ENCODE assay signal across 26 cellular contexts in genomic region chr17:33277436-33278100, GRCh38. TPM values are rescaled to one million over a fixed set of nuclear protein-coding genes. Genes with fewer than 3 reads are reported as not detected.
DNase-seq lines count a peak whose midpoint lies in the region; TF ChIP-seq lines count a peak whose summit lies in the region.
"Had no signal": no experiment of that assay in that cellular context is flagged by ENCODE, and none has a peak within 500 bp of the region (broad histone marks: within the 10 kb centered on the region; RNA-seq: fewer than 3 reads in every experiment).

No MANE protein-coding gene starts in this region.

- no peaks in the 10 kb centered on the region for H3K36me3 Mint-ChIP-seq in CD8-positive, alpha-beta memory T cell
- H3K36me3 Mint-ChIP-seq: activated CD4-positive, alpha-beta memory T cell treated with anti-CD3 and anti-CD28 coated beads for 36 hours; activated naive CD8-positive, alpha-beta T cell; brain had no signal

- peaks cover 12% of the 10 kb centered on the region for H3K4me1 ChIP-seq in GM23248 (ENCODE audit: insufficient read depth)
- H3K4me1 ChIP-seq in colonic mucosa = no peaks in the 10 kb centered on the region
- H3K4me1 ChIP-seq in CD8-positive, alpha-beta memory T cell (ENCODE audit: insufficient read depth, low read length) = no peaks in the 10 kb centered on the region
- H3K4me1 ChIP-seq: lower lobe of right lung had no signal

- CTCF ChIA-PET in CD8-positive, alpha-beta memory T cell (lab: Charles Lee) = no interaction called here

- peak overlapping the region in 1 of 8 donors; percentile 16 for H3K27ac Mint-ChIP-seq in CD8-positive, alpha-beta memory T cell
- H3K27ac Mint-ChIP-seq: activated CD4-positive, alpha-beta memory T cell treated with anti-CD3 and anti-CD28 coated beads for 36 hours; activated naive CD8-positive, alpha-beta T cell; brain had no signal

- H3K9me3 ChIP-seq in GM23248 (ENCODE audit: low read depth) (no peaks in the 10 kb centered on the region), colonic mucosa (no peaks in the 10 kb centered on the region)
- H3K9me3 ChIP-seq in CD8-positive, alpha-beta memory T cell (ENCODE audit: low read length) = no peaks in the 10 kb centered on the region
- H3K9me3 ChIP-seq: lower lobe of right lung, MG63 had no signal

- H3K4me2 ChIP-seq in GM23248 (ENCODE audit: unreplicated experiment) = peak overlapping the region; percentile 12

- 0 out of 2 replicates have a peak, but pooled peaks cover 5% of the 10 kb centered on the region for H3K27me3 ChIP-seq in GM23248 (replicated peaks; ENCODE audit: insufficient read depth)
- no peaks in the 10 kb centered on the region for H3K27me3 ChIP-seq in colonic mucosa
- H3K27me3 ChIP-seq in CD8-positive, alpha-beta memory T cell (ENCODE audit: insufficient read depth, low read length, poor library complexity, severe bottlenecking) = no peaks in the 10 kb centered on the region
- H3K27me3 ChIP-seq: MG63 had no signal

- no peaks in the 10 kb centered on the region for H3K9me2 ChIP-seq in GM23248 (ENCODE audit: insufficient read depth)

- H3K4me3 ChIP-seq in GM23248 (no peak overlapping the region), colonic mucosa (no peak overlapping the region)
- no peak overlapping the region for H3K4me3 ChIP-seq in CD8-positive, alpha-beta memory T cell (ENCODE audit: low read length)
- H3K4me3 ChIP-seq: lower lobe of right lung, MG63 had no signal

- no peaks in the 10 kb centered on the region for H4K20me1 ChIP-seq in GM23248 (ENCODE audit: insufficient read depth)

- in situ Hi-C loops in GM23248 (cut with MboI) = no loop called here

- POLR2A ChIA-PET in CD8-positive, alpha-beta memory T cell (lab: Charles Lee) = no interaction called here

- H3K9me3 Mint-ChIP-seq in CD8-positive, alpha-beta memory T cell = no peaks in the 10 kb centered on the region
- H3K9me3 Mint-ChIP-seq: activated CD4-positive, alpha-beta memory T cell treated with anti-CD3 and anti-CD28 coated beads for 36 hours had no signal

- no peaks in the 10 kb centered on the region for H3K4me1 Mint-ChIP-seq in CD8-positive, alpha-beta memory T cell
- H3K4me1 Mint-ChIP-seq: brain had no signal

- TF ChIP-seq CTCF in colonic mucosa (IDR thresholded peaks at IDR 0.05) = no peak

- H3K27ac ChIP-seq in GM23248 (no peak overlapping the region), colonic mucosa (no peak overlapping the region)
- H3K27ac ChIP-seq in CD8-positive, alpha-beta memory T cell (ENCODE audit: low read depth, low read length) = no peak overlapping the region
- H3K27ac ChIP-seq: lower lobe of right lung had no signal

- H3F3A ChIP-seq in GM23248 (ENCODE audit: insufficient read depth) = peaks cover 16% of the 10 kb centered on the region; the same call in 1 of the 2 replicates

- H3K79me2 ChIP-seq in GM23248 (ENCODE audit: insufficient read depth) = no peaks in the 10 kb centered on the region

- H3K27me3 Mint-ChIP-seq in CD8-positive, alpha-beta memory T cell = peaks cover 20 to 37% of the 10 kb centered on the region in 2 donors

- H3K4me3 Mint-ChIP-seq in CD8-positive, alpha-beta memory T cell = no peak overlapping the region
- H3K4me3 Mint-ChIP-seq: activated CD4-positive, alpha-beta memory T cell treated with anti-CD3 and anti-CD28 coated beads for 36 hours; activated naive CD8-positive, alpha-beta T cell; brain had no signal

- DNase-seq in GM23248 (peak; percentile 51), astrocyte of the hippocampus (ENCODE audit: low read depth, low spot score) (peak; percentile 22), kidney tubule cell (ENCODE audit: low spot score) (peak; percentile 44), renal cortical epithelial cell (ENCODE audit: low read depth) (peak; percentile 75), DMS53 (lab: John Stamatoyannopoulos, UW) (no peak), colonic mucosa (no peak), NCI-H524 treated with DMSO at 0.1 percent for 48 hours (lab: John Stamatoyannopoulos, UW) (no peak)
- DNase-seq in CD8-positive, alpha-beta memory T cell = no peak
- DNase-seq: ACHN; activated CD4-positive, alpha-beta memory T cell treated with anti-CD3 and anti-CD28 coated beads for 36 hours; activated CD8-positive, alpha-beta memory T cell treated with anti-CD3 and anti-CD28 coated beads, Interleukin-2, amount 50 U/mL, for 48 hours; C1 segment of cervical spinal cord; effector CD4-positive, alpha-beta T cell; kidney; lower lobe of right lung; MG63; NCI-H1417; NCI-H2081 treated with DMSO at 0.1 percent for 48 hours; NCI-H345; SHP77; stimulated activated naive CD8-positive, alpha-beta T cell treated with anti-CD3 and anti-CD28 coated beads, Interleukin-15, Interleukin-2, amounts not matched to agents 100 U/mL and 50 U/mL, for 24 hours had no signal

- peak overlapping the region; percentile 52; the same call in 1 of the 2 replicates for H2AFZ ChIP-seq in GM23248

- H3K36me3 ChIP-seq in GM23248 (ENCODE audit: low read depth) = no peaks in the 10 kb centered on the region
- no peaks in the 10 kb centered on the region for H3K36me3 ChIP-seq in colonic mucosa
- H3K36me3 ChIP-seq in CD8-positive, alpha-beta memory T cell (ENCODE audit: insufficient read depth, low read length) = no peaks in the 10 kb centered on the region
- H3K36me3 ChIP-seq: lower lobe of right lung, MG63 had no signal

- 23 to 31% methylated on average over 10 of the region's 10 CpGs for WGBS in GM23248 (ENCODE audit: low coverage in 1 of 2, low lambda C conversion rate in 2 of 2, missing lambda C conversion rate in 2 of 2), 2 experiments

- intact Hi-C loops in colonic mucosa (cut with DNase I) = no loop called here

- H3K9ac ChIP-seq in GM23248 = no peak overlapping the region
- H3K9ac ChIP-seq in colonic mucosa (ENCODE audit: low read depth in 2 of 2, low read length in 2 of 2) = no peak overlapping the region

RNA-seq across cellular contexts. Expression of gene ASIC2, which starts 15.5 kb away (rescaled TPM):
- total RNA-seq in GM23248 (2014; rRNA removed; shearing (Covaris generic)) = under 0.01 TPM in 1 of 2 replicates, not detected in the other
- not detected in 2 replicates for polyA plus RNA-seq in GM23248 (2016; fragmentation: Nextera tagmentation; extraction: Ambion mirVana)
- total RNA-seq in renal cortical epithelial cell (2.1 and 13.6 TPM in 2 replicates), colonic mucosa (1 to 10 TPM in 1 of 2 donors, under 1 TPM in 1; 0.48 to 1.3 TPM)
- not detected for total RNA-seq in CD8-positive, alpha-beta memory T cell
- not detected for polyA plus RNA-seq in CD8-positive, alpha-beta memory T cell
- total RNA-seq: activated CD4-positive, alpha-beta memory T cell treated with anti-CD3 and anti-CD28 coated beads for 36 hours; chondrocyte; esophagus mucosa; lower lobe of right lung; osteoblast had no signal

Comparison
In these comparisons a context has a peak if more than half of its experiments do, and no peak if none do; other contexts are left out.
1. DNase-seq: peak in GM23248 (single experiment), astrocyte of the hippocampus (single experiment), kidney tubule cell (single experiment) and renal cortical epithelial cell (single experiment); none in DMS53 (single experiment), colonic mucosa (single experiment), CD8-positive, alpha-beta memory T cell (0 of 5) and NCI-H524 treated with DMSO at 0.1 percent for 48 hours (single experiment).